21 cellular contexts compared by ENCODE assay signal in genomic region chr5:140130949-140131733, GRCh38. TPM values are rescaled to one million over a fixed set of nuclear protein-coding genes. Genes with fewer than 3 reads are reported as not detected.
A peak's percentile ranks its signal among the peaks of the same experiment; 100 is the strongest.
DNase-seq lines count a peak whose midpoint lies in the region; ATAC-seq, FAIRE-seq and TF ChIP-seq lines count a peak whose summit lies in the region.
"Had no signal": no experiment of that assay in that cellular context is flagged by ENCODE, and none has a peak within 500 bp of the region (broad histone marks: within the 10 kb centered on the region; RNA-seq: fewer than 3 reads in every experiment).

No MANE protein-coding gene starts in this region.

- H4K20me1 ChIP-seq in HepG2 (ENCODE audit: insufficient read depth, low read length) (no peaks in the 10 kb centered on the region), PC-3 (ENCODE audit: low read length) (no peaks in the 10 kb centered on the region)

- WGBS in right lobe of liver (ENCODE audit: insufficient coverage, low coverage, low lambda C conversion rate, missing lambda C conversion rate), result 37% methylated on average over 4 of the region's 5 CpGs
- 93% methylated on average over 5 of the region's 5 CpGs for WGBS in HepG2 (ENCODE audit: low lambda C conversion rate)
- 81% methylated on average over 5 of the region's 5 CpGs for WGBS in esophagus muscularis mucosa

- POLR2A ChIA-PET in HepG2 (lab: Yijun Ruan, JAX), result no interaction called here
- POLR2A ChIA-PET in PC-3 (lab: Charles Lee; ENCODE audit: unreplicated experiment), result interaction anchor here (0.6 kb wide), 1 partner anchor 131 kb away, joined by 5 read pairs; no protein-coding TSS in a partner anchor

- in situ Hi-C loops in HepG2 (cut with HindIII; ENCODE audit: extremely low pct_ligation_motif_present, low pct_unique_long_range_greater_than_20kb), result no loop called here

- no peaks in the 10 kb centered on the region for H3K27me3 Mint-ChIP-seq in dendritic cell treated with granulocyte-macrophage colony-stimulating factor and Interleukin-4, amounts not matched to agents 40 ng/mL and 50 ng/mL, for 4 days
- H3K27me3 Mint-ChIP-seq: activated B cell treated with CpG ODN at 0.5 μM for 24 hours; activated naive CD4-positive, alpha-beta T cell treated with anti-CD3 and anti-CD28 coated beads, Interleukin-2, amount 10 ng/mL, durations not matched to agents 7 days and 5 days had no signal

- peak overlapping the region; percentile 51 for H3K27ac Mint-ChIP-seq in dendritic cell treated with granulocyte-macrophage colony-stimulating factor and Interleukin-4, amounts not matched to agents 40 ng/mL and 50 ng/mL, for 4 days
- H3K27ac Mint-ChIP-seq: activated B cell treated with CpG ODN at 0.5 μM for 24 hours; activated naive CD4-positive, alpha-beta T cell treated with anti-CD3 and anti-CD28 coated beads, Interleukin-2, amount 10 ng/mL, durations not matched to agents 7 days and 5 days; T-helper 1 cell treated with Interleukin-12 subunit alpha and Interleukin-12 subunit beta and Interleukin-4 antibody, amounts not matched to agents 30 μg/mL and 1 μg/mL, for 36 hours had no signal

- H3K9ac ChIP-seq in HepG2 (ENCODE audit: insufficient read depth, low read depth, low read length) (no peak overlapping the region), PC-3 (ENCODE audit: low read length) (no peak overlapping the region)

- BruUV-seq in HepG2 (replicated peaks; lab: Mats Ljungman, UMichigan) (no TSS peak), PC-3 (replicated peaks; lab: Mats Ljungman, UMichigan) (no TSS peak)

- no peak for TF ChIP-seq RAD21 in HepG2 (CRISPR knock-in tag; IDR thresholded peaks at IDR 0.05)

- peaks cover 46% of the 10 kb centered on the region for H3K4me1 Mint-ChIP-seq in dendritic cell treated with granulocyte-macrophage colony-stimulating factor and Interleukin-4, amounts not matched to agents 40 ng/mL and 50 ng/mL, for 4 days (ENCODE audit: low read depth)

- H3K4me3 Mint-ChIP-seq in dendritic cell treated with granulocyte-macrophage colony-stimulating factor and Interleukin-4, amounts not matched to agents 40 ng/mL and 50 ng/mL, for 4 days, result no peak overlapping the region
- H3K4me3 Mint-ChIP-seq: activated B cell treated with CpG ODN at 0.5 μM for 24 hours; activated naive CD4-positive, alpha-beta T cell treated with anti-CD3 and anti-CD28 coated beads, Interleukin-2, amount 10 ng/mL, durations not matched to agents 7 days and 5 days; T-helper 1 cell treated with Interleukin-12 subunit alpha and Interleukin-12 subunit beta and Interleukin-4 antibody, amounts not matched to agents 30 μg/mL and 1 μg/mL, for 36 hours had no signal

- no peak overlapping the region for H2AFZ ChIP-seq in HepG2 (ENCODE audit: low read length)
- 0 out of 2 replicates have a peak overlapping the region, but pooled peaks have one; percentile 43 for H2AFZ ChIP-seq in PC-3 (ENCODE audit: low read length)

- H3K4me2 ChIP-seq in HepG2 (ENCODE audit: low read depth, low read length) (no peak overlapping the region), PC-3 (ENCODE audit: low read length) (peak overlapping the region; percentile 58)

- no peaks in the 10 kb centered on the region for H3K9me3 Mint-ChIP-seq in dendritic cell treated with granulocyte-macrophage colony-stimulating factor and Interleukin-4, amounts not matched to agents 40 ng/mL and 50 ng/mL, for 4 days
- H3K9me3 Mint-ChIP-seq: activated B cell treated with CpG ODN at 0.5 μM for 24 hours; activated naive CD4-positive, alpha-beta T cell treated with anti-CD3 and anti-CD28 coated beads, Interleukin-2, amount 10 ng/mL, durations not matched to agents 7 days and 5 days; T-helper 1 cell treated with Interleukin-12 subunit alpha and Interleukin-12 subunit beta and Interleukin-4 antibody, amounts not matched to agents 30 μg/mL and 1 μg/mL, for 36 hours had no signal

- intact Hi-C loops in right lobe of liver (cut with DNase I), result no loop called here
- intact Hi-C loops in HepG2 (cut with micrococcal nuclease; ENCODE audit: unreplicated experiment), result no loop called here
- intact Hi-C loops in PC-3 (cut with micrococcal nuclease), result no loop called here
- intact Hi-C loops in dendritic cell treated with granulocyte-macrophage colony-stimulating factor and Interleukin-4, amounts not matched to agents 40 ng/mL and 50 ng/mL, for 4 days (cut with micrococcal nuclease), result no loop called here
- intact Hi-C loops in esophagus muscularis mucosa (cut with DNase I), result no loop called here

- H3K9me3 ChIP-seq in right lobe of liver (no peaks in the 10 kb centered on the region), HepG2 (ENCODE audit: low read length) (no peaks in the 10 kb centered on the region), PC-3 (ENCODE audit: low read length) (no peaks in the 10 kb centered on the region), esophagus muscularis mucosa (no peaks in the 10 kb centered on the region)
- H3K9me3 ChIP-seq: body of pancreas, HAP-1, sigmoid colon had no signal

- no peak for FAIRE-seq in HepG2 (lab: Jason Lieb, UNC)
- FAIRE-seq: frontal cortex, K562 had no signal

- TF ChIP-seq EP300 in HepG2 (IDR thresholded peaks at IDR 0.05; ENCODE audit: low read depth in 2 of 2, low read length in 2 of 2), result no peak
- TF ChIP-seq EP300 in HepG2 (CRISPR knock-in tag; IDR thresholded peaks at IDR 0.05; ENCODE audit: borderline replicate concordance), result no peak
- TF ChIP-seq EP300 in esophagus muscularis mucosa (IDR thresholded peaks at IDR 0.05), result no peak

- H3K79me2 ChIP-seq in HepG2 (ENCODE audit: insufficient read depth, low read length) (peaks cover 9% of the 10 kb centered on the region), PC-3 (ENCODE audit: low read length) (0 out of 2 replicates have a peak, but pooled peaks cover 8% of the 10 kb centered on the region)

- H3K9me2 ChIP-seq in PC-3 (replicated peaks; ENCODE audit: low read length), result no peaks in the 10 kb centered on the region

- ATAC-seq in right lobe of liver (peak in 3 of 4 donors; percentile 22 to 40 (median 30)), HepG2 (no peak), PC-3 (peak; percentile 4), omental fat pad (ENCODE audit: low FRiP score) (no peak)

- CTCF ChIA-PET in HepG2 (lab: Yijun Ruan, JAX; ENCODE audit: low intra/inter-chr PET ratio, low total read pairs) (no interaction called here), PC-3 (lab: Charles Lee) (interaction anchor here (0.9 to 1.4 kb wide), 5 partner anchors 8 to 55 kb away, joined by 3 to 8 read pairs (median 5); no protein-coding TSS in a partner anchor)

- no peak for DNase-seq in right lobe of liver
- DNase-seq in HepG2 (ENCODE audit: low spot score), result no peak
- no peak for DNase-seq in PC-3
- no peak for DNase-seq in esophagus muscularis mucosa (ENCODE audit: extremely low spot score)
- DNase-seq in omental fat pad (ENCODE audit: low spot score), result no peak
- DNase-seq in activated CD4-positive, CD25-positive, alpha-beta regulatory T cell (lab: John Stamatoyannopoulos, UW), result no peak
- DNase-seq in GDM1 (lab: John Stamatoyannopoulos, UW), result no peak
- DNase-seq: activated B cell treated with CpG ODN at 0.5 μM for 24 hours; activated naive CD4-positive, alpha-beta T cell treated with anti-CD3 and anti-CD28 coated beads, Interleukin-2, amount 10 ng/mL, durations not matched to agents 7 days and 5 days; NCI-H510A; occipital lobe; Right ventricle myocardium superior; sigmoid colon had no signal

- TF ChIP-seq CTCF in right lobe of liver (IDR thresholded peaks at IDR 0.05), result no peak
- TF ChIP-seq CTCF in HepG2 (CRISPR knock-in tag; IDR thresholded peaks at IDR 0.05), result no peak
- TF ChIP-seq CTCF in PC-3 (conservative IDR thresholded peaks at IDR 0.05; ENCODE audit: low read depth, low read length), result no peak
- no peak for TF ChIP-seq CTCF in esophagus muscularis mucosa (IDR thresholded peaks at IDR 0.05)
- TF ChIP-seq CTCF in omental fat pad (IDR thresholded peaks at IDR 0.05), result no peak

- H3K4me3 ChIP-seq in right lobe of liver (no peak overlapping the region), HepG2 (replicated peaks in 1 of 3; ENCODE audit: insufficient read depth in 1 of 3, low read depth in 2 of 3, low read length in 3 of 3) (no peak overlapping the region), PC-3 (ENCODE audit: low read length) (no peak overlapping the region), esophagus muscularis mucosa (no peak overlapping the region)
- H3K4me3 ChIP-seq: body of pancreas, coronary artery, HAP-1, K562, sigmoid colon had no signal

- H3K36me3 ChIP-seq in right lobe of liver (no peaks in the 10 kb centered on the region), HepG2 (replicated peaks in 1 of 2; ENCODE audit: control insufficient read depth in 1 of 2, insufficient read depth in 2 of 2, low read length in 2 of 2) (no peaks in the 10 kb centered on the region), PC-3 (ENCODE audit: low read depth, low read length) (no peaks in the 10 kb centered on the region), esophagus muscularis mucosa (no peaks in the 10 kb centered on the region)
- H3K36me3 ChIP-seq: HAP-1, sigmoid colon had no signal

- no peaks in the 10 kb centered on the region for H3K36me3 Mint-ChIP-seq in dendritic cell treated with granulocyte-macrophage colony-stimulating factor and Interleukin-4, amounts not matched to agents 40 ng/mL and 50 ng/mL, for 4 days (ENCODE audit: low read depth)
- H3K36me3 Mint-ChIP-seq: activated naive CD4-positive, alpha-beta T cell treated with anti-CD3 and anti-CD28 coated beads, Interleukin-2, amount 10 ng/mL, durations not matched to agents 7 days and 5 days had no signal

- H3K27me3 ChIP-seq in right lobe of liver, result no peaks in the 10 kb centered on the region
- H3K27me3 ChIP-seq in HepG2 (ENCODE audit: control insufficient read depth in 1 of 2, insufficient read depth in 2 of 2, low read length in 2 of 2), result no peaks in the 10 kb centered on the region; a peak in 1 of 5 replicates
- H3K27me3 ChIP-seq in PC-3 (ENCODE audit: low read length), result no peaks in the 10 kb centered on the region
- no peaks in the 10 kb centered on the region for H3K27me3 ChIP-seq in esophagus muscularis mucosa
- H3K27me3 ChIP-seq: body of pancreas, sigmoid colon had no signal

- peaks cover 0 to 9% (median 0%) of the 10 kb centered on the region in 4 donors for H3K4me1 ChIP-seq in right lobe of liver
- no peaks in the 10 kb centered on the region for H3K4me1 ChIP-seq in HepG2 (ENCODE audit: insufficient read depth, low read length)
- peaks cover 16% of the 10 kb centered on the region for H3K4me1 ChIP-seq in PC-3 (ENCODE audit: insufficient read depth, low read length)
- peaks cover 20 to 34% (median 26%) of the 10 kb centered on the region in 4 donors for H3K4me1 ChIP-seq in esophagus muscularis mucosa
- H3K4me1 ChIP-seq: HAP-1 had no signal

- TF ChIP-seq POLR2A in right lobe of liver (IDR thresholded peaks at IDR 0.05) (no peak), HepG2 (IDR thresholded peaks at IDR 0.05; ENCODE audit: insufficient read depth in 1 of 2, low read depth in 2 of 2, low read length in 2 of 2) (no peak), esophagus muscularis mucosa (IDR thresholded peaks at IDR 0.05; ENCODE audit: low read depth) (no peak)

- no peaks in the 10 kb centered on the region for H3F3A ChIP-seq in PC-3 (ENCODE audit: low read length, unreplicated experiment)

- H3K27ac ChIP-seq in right lobe of liver (no peak overlapping the region), HepG2 (ENCODE audit: extremely low read length, insufficient read depth, low read length) (no peak overlapping the region), PC-3 (ENCODE audit: low read length) (peak overlapping the region; percentile 50), esophagus muscularis mucosa (replicated peaks in 1 of 4) (no peak overlapping the region)
- H3K27ac ChIP-seq: body of pancreas, coronary artery, HL-60, sigmoid colon had no signal

RNA-seq across cellular contexts. Expression of gene IGIP, which starts 5.4 kb away (rescaled TPM):
- 1 to 10 TPM; 4.4 to 7.1 (median 6.5) TPM for total RNA-seq in right lobe of liver
- 2.1 and 2.4 TPM in 2 replicates for total RNA-seq in HepG2 (2016; rRNA removed; fragmentation: Illumina TruSeq; extraction: Trizol)
- total RNA-seq in HepG2 (2016; cell fraction: cytosol; rRNA removed; fragmentation: Illumina TruSeq; extraction: Trizol; ENCODE audit: low read depth), result 0.09 and 0.10 TPM in 2 replicates
- 1.8 and 2.2 TPM in 2 replicates for total RNA-seq in HepG2 (2016; cell fraction: insoluble cytoplasmic fraction; rRNA removed; fragmentation: Illumina TruSeq; extraction: Trizol)
- total RNA-seq in HepG2 (2016; cell fraction: membrane; rRNA removed; fragmentation: Illumina TruSeq; extraction: Trizol), result 0.34 and 0.59 TPM in 2 replicates
- total RNA-seq in HepG2 (2016; cell fraction: nucleus; rRNA removed; fragmentation: Illumina TruSeq; extraction: Trizol), result 8.3 and 8.9 TPM in 2 replicates
- 1.4 and 1.7 TPM in 2 replicates for polyA plus RNA-seq in HepG2 (2011; rRNA removed)
- 0.51 and 0.97 TPM in 2 replicates for polyA plus RNA-seq in HepG2 (2011; cell fraction: cytosol; rRNA removed)
- polyA plus RNA-seq in HepG2 (2011; cell fraction: nucleus; rRNA removed), result 3.2 and 4.1 TPM in 2 replicates
- 3.6 TPM in 2 replicates for polyA plus RNA-seq in HepG2 (2012)
- 0.14 TPM in 1 of 2 replicates, not detected in the other for polyA plus RNA-seq in HepG2 (2016; cell fraction: cytosol; fragmentation: Illumina TruSeq; extraction: Trizol; ENCODE audit: low read depth)
- polyA plus RNA-seq in HepG2 (2016; cell fraction: insoluble cytoplasmic fraction; fragmentation: Illumina TruSeq; extraction: Trizol; ENCODE audit: low read depth), result 1.4 and 1.5 TPM in 2 replicates
- 0.10 and 0.17 TPM in 2 replicates for polyA plus RNA-seq in HepG2 (2016; cell fraction: membrane; fragmentation: Illumina TruSeq; extraction: Trizol; ENCODE audit: low read depth)
- polyA plus RNA-seq in HepG2 (2016; cell fraction: nucleus; fragmentation: Illumina TruSeq; extraction: Trizol; ENCODE audit: insufficient read depth, low read depth), result 4.7 and 5.2 TPM in 2 replicates
- polyA minus RNA-seq in HepG2 (2011; rRNA and poly(A)+ RNA removed; ENCODE audit: low replicate concordance), result 1.4 and 1.8 TPM in 2 replicates
- 1.4 and 1.7 TPM in 2 replicates for polyA minus RNA-seq in HepG2 (2011; cell fraction: cytosol; rRNA and poly(A)+ RNA removed)
- polyA minus RNA-seq in HepG2 (2011; cell fraction: nucleus; rRNA and poly(A)+ RNA removed), result 11.8 and 12.3 TPM in 2 replicates
- total RNA-seq in PC-3 (2014; rRNA removed), result 1.3 and 2.1 TPM in 2 replicates
- 10 to 100 TPM; 17.6 to 31.9 (median 27.3) TPM for total RNA-seq in esophagus muscularis mucosa
- 10 to 100 TPM in 3 of 4 donors, 1 to 10 TPM in 1; 8.4 to 21.3 (median 16.8) TPM for total RNA-seq in omental fat pad

RNA-seq across cellular contexts. Expression of gene PURA, which starts 17.2 kb away (rescaled TPM):
- total RNA-seq in right lobe of liver (10 to 100 TPM in 4 of 6 experiments, 1 to 10 TPM in 2; 8.7 to 14.1 (median 12.1) TPM), HepG2 (2016; rRNA removed; fragmentation: Illumina TruSeq; extraction: Trizol) (5.0 and 6.8 TPM in 2 replicates), PC-3 (2014; rRNA removed) (7.3 and 8.5 TPM in 2 replicates), esophagus muscularis mucosa (10 to 100 TPM; 31.8 to 46.5 (median 43.5) TPM), omental fat pad (10 to 100 TPM; 16.9 to 31.8 (median 24.3) TPM)
- total RNA-seq in HepG2 (2016; cell fraction: cytosol; rRNA removed; fragmentation: Illumina TruSeq; extraction: Trizol; ENCODE audit: low read depth), result 0.30 and 0.97 TPM in 2 replicates
- total RNA-seq in HepG2 (2016; cell fraction: insoluble cytoplasmic fraction; rRNA removed; fragmentation: Illumina TruSeq; extraction: Trizol), result 4.7 and 5.6 TPM in 2 replicates
- total RNA-seq in HepG2 (2016; cell fraction: membrane; rRNA removed; fragmentation: Illumina TruSeq; extraction: Trizol), result 2.4 and 2.5 TPM in 2 replicates
- 12.4 and 12.9 TPM in 2 replicates for total RNA-seq in HepG2 (2016; cell fraction: nucleus; rRNA removed; fragmentation: Illumina TruSeq; extraction: Trizol)
- polyA plus RNA-seq in HepG2 (2011; rRNA removed), result 1.9 and 2.0 TPM in 2 replicates
- polyA plus RNA-seq in HepG2 (2011; cell fraction: cytosol; rRNA removed), result 1.0 and 1.4 TPM in 2 replicates
- polyA plus RNA-seq in HepG2 (2011; cell fraction: nucleus; rRNA removed), result 2.3 and 2.9 TPM in 2 replicates
- 4.9 and 5.4 TPM in 2 replicates for polyA plus RNA-seq in HepG2 (2012)
- 0.85 and 1.1 TPM in 2 replicates for polyA plus RNA-seq in HepG2 (2016; cell fraction: cytosol; fragmentation: Illumina TruSeq; extraction: Trizol; ENCODE audit: low read depth)
- 5.5 and 6.1 TPM in 2 replicates for polyA plus RNA-seq in HepG2 (2016; cell fraction: insoluble cytoplasmic fraction; fragmentation: Illumina TruSeq; extraction: Trizol; ENCODE audit: low read depth)
- 1.4 and 1.9 TPM in 2 replicates for polyA plus RNA-seq in HepG2 (2016; cell fraction: membrane; fragmentation: Illumina TruSeq; extraction: Trizol; ENCODE audit: low read depth)
- polyA plus RNA-seq in HepG2 (2016; cell fraction: nucleus; fragmentation: Illumina TruSeq; extraction: Trizol; ENCODE audit: insufficient read depth, low read depth), result 6.2 and 7.4 TPM in 2 replicates
- polyA minus RNA-seq in HepG2 (2011; rRNA and poly(A)+ RNA removed; ENCODE audit: low replicate concordance), result 2.9 and 3.8 TPM in 2 replicates
- 5.7 and 6.0 TPM in 2 replicates for polyA minus RNA-seq in HepG2 (2011; cell fraction: cytosol; rRNA and poly(A)+ RNA removed)
- polyA minus RNA-seq in HepG2 (2011; cell fraction: nucleus; rRNA and poly(A)+ RNA removed), result 26.4 and 31.0 TPM in 2 replicates

RNA-seq across cellular contexts. Expression of gene CYSTM1, which starts 43.8 kb away (rescaled TPM):
- total RNA-seq in right lobe of liver, result 10 to 100 TPM; 15.5 to 78.0 (median 29.8) TPM
- 40.0 and 52.7 TPM in 2 replicates for total RNA-seq in HepG2 (2016; rRNA removed; fragmentation: Illumina TruSeq; extraction: Trizol)
- 16.3 and 21.9 TPM in 2 replicates for total RNA-seq in HepG2 (2016; cell fraction: cytosol; rRNA removed; fragmentation: Illumina TruSeq; extraction: Trizol; ENCODE audit: low read depth)
- 37.6 and 58.4 TPM in 2 replicates for total RNA-seq in HepG2 (2016; cell fraction: insoluble cytoplasmic fraction; rRNA removed; fragmentation: Illumina TruSeq; extraction: Trizol)
- total RNA-seq in HepG2 (2016; cell fraction: membrane; rRNA removed; fragmentation: Illumina TruSeq; extraction: Trizol), result 15.0 and 21.9 TPM in 2 replicates
- 17.2 and 20.7 TPM in 2 replicates for total RNA-seq in HepG2 (2016; cell fraction: nucleus; rRNA removed; fragmentation: Illumina TruSeq; extraction: Trizol)
- 73.4 and 85.0 TPM in 2 replicates for polyA plus RNA-seq in HepG2 (2011; rRNA removed)
- 80.7 and 95.8 TPM in 2 replicates for polyA plus RNA-seq in HepG2 (2011; cell fraction: cytosol; rRNA removed)
- 17.5 and 23.1 TPM in 2 replicates for polyA plus RNA-seq in HepG2 (2011; cell fraction: nucleus; rRNA removed)
- polyA plus RNA-seq in HepG2 (2012), result 32.8 and 35.3 TPM in 2 replicates
- 23.1 and 29.4 TPM in 2 replicates for polyA plus RNA-seq in HepG2 (2016; cell fraction: cytosol; fragmentation: Illumina TruSeq; extraction: Trizol; ENCODE audit: low read depth)
- polyA plus RNA-seq in HepG2 (2016; cell fraction: insoluble cytoplasmic fraction; fragmentation: Illumina TruSeq; extraction: Trizol; ENCODE audit: low read depth), result 83.1 and 90.8 TPM in 2 replicates
- 20.1 and 22.6 TPM in 2 replicates for polyA plus RNA-seq in HepG2 (2016; cell fraction: membrane; fragmentation: Illumina TruSeq; extraction: Trizol; ENCODE audit: low read depth)
- 32.0 and 35.2 TPM in 2 replicates for polyA plus RNA-seq in HepG2 (2016; cell fraction: nucleus; fragmentation: Illumina TruSeq; extraction: Trizol; ENCODE audit: insufficient read depth, low read depth)
- 67.0 and 122 TPM in 2 replicates for polyA minus RNA-seq in HepG2 (2011; rRNA and poly(A)+ RNA removed; ENCODE audit: low replicate concordance)
- 18.4 and 25.9 TPM in 2 replicates for polyA minus RNA-seq in HepG2 (2011; cell fraction: cytosol; rRNA and poly(A)+ RNA removed)
- polyA minus RNA-seq in HepG2 (2011; cell fraction: nucleus; rRNA and poly(A)+ RNA removed), result 12.2 and 14.5 TPM in 2 replicates
- 24.3 and 43.3 TPM in 2 replicates for total RNA-seq in PC-3 (2014; rRNA removed)
- total RNA-seq in esophagus muscularis mucosa, result 10 to 100 TPM; 54.0 to 81.0 (median 67.8) TPM
- total RNA-seq in omental fat pad, result 100 to 1,000 TPM; 105 to 164 (median 140) TPM

Comparison
In these comparisons a context has a peak if more than half of its experiments do, and no peak if none do; other contexts are left out.
1. ATAC-seq: peak in right lobe of liver (3 of 4) and PC-3 (single experiment); none in HepG2 (single experiment) and omental fat pad (single experiment).